3 cellular contexts compared by ENCODE assay signal in the genomic region with DNA sequence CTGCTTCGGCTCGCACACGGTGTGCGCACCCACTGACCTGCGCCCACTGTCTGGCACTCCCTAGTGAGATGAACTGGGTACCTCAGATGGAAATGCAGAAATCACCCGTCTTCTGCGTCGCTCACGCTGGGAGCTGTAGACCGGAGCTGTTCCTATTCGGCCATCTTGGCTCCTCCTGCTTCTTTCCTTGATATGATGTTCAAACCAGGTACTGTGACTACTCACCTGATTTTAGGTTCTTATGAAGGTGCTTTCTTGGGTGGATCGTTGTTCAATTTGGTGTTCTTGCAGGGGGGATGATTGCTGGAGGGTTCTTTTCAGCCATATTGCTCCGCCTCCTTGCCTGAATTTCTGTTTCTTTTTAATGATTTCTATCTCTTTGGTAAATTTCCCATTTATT. TPM values are rescaled to one million over a fixed set of nuclear protein-coding genes. Genes with fewer than 3 reads are reported as not detected.
"Had no signal": no experiment of that assay in that cellular context is flagged by ENCODE, and none has a peak within 500 bp of the region (broad histone marks: within the 10 kb centered on the region; RNA-seq: fewer than 3 reads in every experiment).

No MANE protein-coding gene starts in this region.

RNA-seq across cellular contexts. Expression of gene TNFAIP8L3, which starts 57.2 kb away (rescaled TPM):
- total RNA-seq: activated CD4-positive, alpha-beta T cell treated with anti-CD3 and anti-CD28 coated beads, Interleukin-2, amount 10 ng/mL, durations not matched to agents 7 days and 5 days; activated CD8-positive, alpha-beta T cell treated with anti-CD3 and anti-CD28 coated beads, Interleukin-2, amount 10 ng/mL, durations not matched to agents 7 days and 5 days; cardiac muscle cell had no signal
- polyA plus RNA-seq: cardiac muscle cell had no signal
